In genomic region chr2:15426606-15427005, GRCh38 we compare ENCODE assay signal across 5 cellular contexts.
"Had no signal": no experiment of that assay in that cellular context is flagged by ENCODE, and none has a peak within 500 bp of the region (broad histone marks: within the 10 kb centered on the region; RNA-seq: fewer than 3 reads in every experiment).

No MANE protein-coding gene starts in this region.

- H3K9me3 Mint-ChIP-seq: GM23338, H9 had no signal

- H3K27ac Mint-ChIP-seq: GM23338 had no signal

- DNase-seq: H9, HCEC 1CT, IMR-90 had no signal

- ATAC-seq: K562 had no signal

- H3K4me3 Mint-ChIP-seq: GM23338, H9 had no signal
